19 cellular contexts compared by ENCODE assay signal in genomic region chr3:123535580-123535979, GRCh38. TPM values are rescaled to one million over a fixed set of nuclear protein-coding genes. Genes with fewer than 3 reads are reported as not detected.
DNase-seq lines count a peak whose midpoint lies in the region; ATAC-seq, FAIRE-seq and TF ChIP-seq lines count a peak whose summit lies in the region.
"Had no signal": no experiment of that assay in that cellular context is flagged by ENCODE, and none has a peak within 500 bp of the region (broad histone marks: within the 10 kb centered on the region; RNA-seq: fewer than 3 reads in every experiment).

No MANE protein-coding gene starts in this region.

- FAIRE-seq in RCC 7860 (lab: Jason Lieb, UNC): no peak

- H3K27ac Mint-ChIP-seq in activated CD4-positive, alpha-beta memory T cell treated with anti-CD3 and anti-CD28 coated beads, Interleukin-2, amount 10 ng/mL, durations not matched to agents 7 days and 5 days: no peak overlapping the region
- no peak overlapping the region for H3K27ac Mint-ChIP-seq in immature natural killer cell
- H3K27ac Mint-ChIP-seq: activated naive CD4-positive, alpha-beta T cell treated with anti-CD3 and anti-CD28 coated beads for 36 hours; CD4-positive, CD25-positive, alpha-beta regulatory T cell; nephron progenitor cell; T-helper 1 cell treated with Interleukin-12 subunit alpha and Interleukin-12 subunit beta and Interleukin-4 antibody, amounts not matched to agents 30 μg/mL and 1 μg/mL, for 36 hours had no signal

- no peaks in the 10 kb centered on the region for H3K27me3 Mint-ChIP-seq in activated CD4-positive, alpha-beta memory T cell treated with anti-CD3 and anti-CD28 coated beads, Interleukin-2, amount 10 ng/mL, durations not matched to agents 7 days and 5 days
- H3K27me3 Mint-ChIP-seq in immature natural killer cell (ENCODE audit: low read depth in 3 of 3): no peaks in the 10 kb centered on the region
- H3K27me3 Mint-ChIP-seq: CD4-positive, CD25-positive, alpha-beta regulatory T cell had no signal

- H3K4me1 Mint-ChIP-seq in activated CD4-positive, alpha-beta memory T cell treated with anti-CD3 and anti-CD28 coated beads, Interleukin-2, amount 10 ng/mL, durations not matched to agents 7 days and 5 days: peaks cover 14% of the 10 kb centered on the region
- H3K4me1 Mint-ChIP-seq in immature natural killer cell: peaks cover 0 to 16% of the 10 kb centered on the region in 2 donors
- H3K4me1 Mint-ChIP-seq: nephron progenitor cell had no signal

- CTCF ChIA-PET in activated CD4-positive, alpha-beta memory T cell treated with anti-CD3 and anti-CD28 coated beads, Interleukin-2, amount 10 ng/mL, durations not matched to agents 7 days and 5 days (lab: Charles Lee): interaction anchor here (1.0 to 2.1 kb wide), 2 partner anchors 24 to 27 kb away, joined by 3 to 5 read pairs; no protein-coding TSS in a partner anchor

- ATAC-seq in omental fat pad (ENCODE audit: low FRiP score) (peak; percentile 39), HG03432 (IDR thresholded peaks at IDR 0.05; ENCODE audit: unreplicated experiment) (no peak)

- TF ChIP-seq CTCF in epithelial cell of proximal tubule (conservative IDR thresholded peaks at IDR 0.05; ENCODE audit: low read depth, low read length) (no peak), omental fat pad (IDR thresholded peaks at IDR 0.05) (no peak)

- H3K36me3 Mint-ChIP-seq in activated CD4-positive, alpha-beta memory T cell treated with anti-CD3 and anti-CD28 coated beads, Interleukin-2, amount 10 ng/mL, durations not matched to agents 7 days and 5 days (ENCODE audit: low read depth): no peaks in the 10 kb centered on the region
- peaks cover 0 to 3% (median 0%) of the 10 kb centered on the region in 3 donors for H3K36me3 Mint-ChIP-seq in immature natural killer cell

- no peak overlapping the region for H3K4me3 ChIP-seq in epithelial cell of proximal tubule (ENCODE audit: low read depth, low read length)
- H3K4me3 ChIP-seq: right atrium auricular region, tibial nerve had no signal

- H3K4me3 Mint-ChIP-seq in activated CD4-positive, alpha-beta memory T cell treated with anti-CD3 and anti-CD28 coated beads, Interleukin-2, amount 10 ng/mL, durations not matched to agents 7 days and 5 days: no peak overlapping the region
- no peak overlapping the region for H3K4me3 Mint-ChIP-seq in immature natural killer cell
- H3K4me3 Mint-ChIP-seq: activated naive CD4-positive, alpha-beta T cell treated with anti-CD3 and anti-CD28 coated beads for 36 hours; CD4-positive, CD25-positive, alpha-beta regulatory T cell; nephron progenitor cell; T-helper 1 cell treated with Interleukin-12 subunit alpha and Interleukin-12 subunit beta and Interleukin-4 antibody, amounts not matched to agents 30 μg/mL and 1 μg/mL, for 36 hours had no signal

- no peaks in the 10 kb centered on the region for H3K9me3 Mint-ChIP-seq in activated CD4-positive, alpha-beta memory T cell treated with anti-CD3 and anti-CD28 coated beads, Interleukin-2, amount 10 ng/mL, durations not matched to agents 7 days and 5 days
- no peaks in the 10 kb centered on the region for H3K9me3 Mint-ChIP-seq in immature natural killer cell
- H3K9me3 Mint-ChIP-seq: activated naive CD4-positive, alpha-beta T cell treated with anti-CD3 and anti-CD28 coated beads for 36 hours; nephron progenitor cell; T-helper 1 cell treated with Interleukin-12 subunit alpha and Interleukin-12 subunit beta and Interleukin-4 antibody, amounts not matched to agents 30 μg/mL and 1 μg/mL, for 36 hours had no signal

- POLR2A ChIA-PET in activated CD4-positive, alpha-beta memory T cell treated with anti-CD3 and anti-CD28 coated beads, Interleukin-2, amount 10 ng/mL, durations not matched to agents 7 days and 5 days (lab: Charles Lee): no interaction called here

- DNase-seq in EL (peak; percentile 80), RCC 7860 (ENCODE audit: low spot score) (peak; percentile 57), epithelial cell of proximal tubule (ENCODE audit: low read depth) (peak; percentile 10), omental fat pad (ENCODE audit: low spot score) (no peak), NCI-H128 (lab: John Stamatoyannopoulos, UW; ENCODE audit: unreplicated experiment) (no peak), immature natural killer cell (no peak)
- DNase-seq in activated CD4-positive, alpha-beta memory T cell treated with anti-CD3 and anti-CD28 coated beads, Interleukin-2, amount 10 ng/mL, durations not matched to agents 7 days and 5 days: no peak
- DNase-seq: activated CD4-positive, CD25-positive, alpha-beta regulatory T cell treated with anti-CD3 and anti-CD28 coated beads, Interleukin-2, amount 50 U/mL, for 72 hours; activated CD8-positive, alpha-beta memory T cell treated with anti-CD3 and anti-CD28 coated beads, Interleukin-2, amount 50 U/mL, for 4 hours; activated naive CD4-positive, alpha-beta T cell treated with anti-CD3 and anti-CD28 coated beads for 36 hours; CD4-positive, CD25-positive, alpha-beta regulatory T cell; hippocampal formation; NCI-H1105 treated with DMSO at 0.1 percent for 48 hours; nephron progenitor cell; stimulated activated CD4-positive, alpha-beta T cell treated with anti-CD3 and anti-CD28 coated beads, Interleukin-2, amount 100 ng/mL, for 48 hours had no signal

RNA-seq across cellular contexts. Expression of gene HACD2, which starts 49.3 kb away (rescaled TPM):
- total RNA-seq in epithelial cell of proximal tubule (22.8 and 29.4 TPM in 2 replicates), omental fat pad (10 to 100 TPM; 31.7 to 44.9 (median 34.0) TPM)
- 10 to 100 TPM; 21.0 to 23.2 TPM for total RNA-seq in activated CD4-positive, alpha-beta memory T cell treated with anti-CD3 and anti-CD28 coated beads, Interleukin-2, amount 10 ng/mL, durations not matched to agents 7 days and 5 days
- polyA plus RNA-seq in immature natural killer cell: 10 to 100 TPM; 19.3 to 37.0 (median 25.3) TPM

Comparison
In these comparisons a context has a peak if more than half of its experiments do, and no peak if none do; other contexts are left out.
1. DNase-seq: peak in EL (single experiment), RCC 7860 (single experiment) and epithelial cell of proximal tubule (single experiment); none in omental fat pad (single experiment), NCI-H128 (single experiment), activated CD4-positive, alpha-beta memory T cell treated with anti-CD3 and anti-CD28 coated beads, Interleukin-2, amount 10 ng/mL, durations not matched to agents 7 days and 5 days (single experiment) and immature natural killer cell (0 of 3).